Comparison of ENCODE assay signal across 10 cellular contexts in the genomic region with DNA sequence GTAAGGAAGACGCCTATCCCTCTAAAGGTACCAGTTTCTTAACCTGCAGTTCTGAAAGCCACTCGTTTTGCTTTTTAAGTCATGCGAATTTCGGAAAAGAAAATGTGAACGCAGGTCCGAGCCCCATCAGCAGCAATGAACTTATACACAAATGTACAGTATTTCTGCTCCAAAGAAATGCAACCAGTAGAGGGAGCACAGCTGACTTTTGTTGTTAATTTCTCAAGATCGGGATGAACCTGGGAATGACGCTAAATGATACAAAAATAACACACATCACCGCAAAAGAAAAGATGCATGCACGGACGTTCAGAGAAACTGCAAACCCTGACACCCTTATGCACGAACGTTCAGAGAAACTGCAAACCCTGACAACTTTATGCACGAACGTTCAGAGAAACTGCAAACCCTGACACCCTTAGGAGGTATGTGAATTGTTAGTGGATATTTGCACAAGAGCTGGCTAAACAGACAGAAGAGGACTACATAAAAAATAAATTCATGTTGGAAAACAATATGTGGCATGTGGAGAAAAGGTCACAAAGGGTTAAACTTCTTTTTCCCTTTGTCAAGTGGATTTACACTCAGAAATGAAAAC. TPM values are rescaled to one million over a fixed set of nuclear protein-coding genes. Genes with fewer than 3 reads are reported as not detected.
DNase-seq lines count a peak whose midpoint lies in the region; ATAC-seq and TF ChIP-seq lines count a peak whose summit lies in the region.
"Had no signal": no experiment of that assay in that cellular context is flagged by ENCODE, and none has a peak within 500 bp of the region (broad histone marks: within the 10 kb centered on the region; RNA-seq: fewer than 3 reads in every experiment).

No MANE protein-coding gene starts in this region.

- intact Hi-C loops in psoas muscle (cut with DNase I), result no loop called here
- intact Hi-C loops in posterior vena cava (cut with DNase I), result no loop called here

- ATAC-seq in psoas muscle (no peak), GM21737 (IDR thresholded peaks at IDR 0.05; ENCODE audit: unreplicated experiment) (no peak)

- 48 to 55% (median 52%) methylated on average over 15 of the region's 15 CpGs for WGBS in psoas muscle, 3 donors

- no peak overlapping the region for H3K27ac ChIP-seq in psoas muscle
- H3K27ac ChIP-seq: BLaER1 had no signal

- H3K27me3 ChIP-seq in psoas muscle (ENCODE audit: insufficient read depth in 3 of 3, low read length in 2 of 3), result peaks cover 0 to 14% (median 3%) of the 10 kb centered on the region in 3 donors

- TF ChIP-seq CTCF in psoas muscle (IDR thresholded peaks at IDR 0.05), result peak; percentile 24

- H3K9me3 ChIP-seq in psoas muscle, result no peaks in the 10 kb centered on the region
- H3K9me3 ChIP-seq: BLaER1 had no signal

- no peaks in the 10 kb centered on the region for H3K36me3 ChIP-seq in psoas muscle (ENCODE audit: insufficient read depth in 1 of 2, low read depth in 1 of 2)
- H3K36me3 ChIP-seq: BLaER1 had no signal

- H3K4me1 ChIP-seq in psoas muscle, result no peaks in the 10 kb centered on the region

- peak in 2 of 3 experiments; percentile 37 to 52 for DNase-seq in NCI-H1417 (lab: John Stamatoyannopoulos, UW)
- DNase-seq in NCI-H1417 treated with DMSO at 0.1 percent for 48 hours (lab: John Stamatoyannopoulos, UW), result no peak
- peak; percentile 33 for DNase-seq in NCI-H69 (lab: John Stamatoyannopoulos, UW)
- peak; percentile 24 to 30 for DNase-seq in dermis microvascular lymphatic vessel endothelial cell (ENCODE audit: low read depth in 2 of 2)
- DNase-seq in psoas muscle, result no peak
- no peak for DNase-seq in activated naive CD4-positive, alpha-beta T cell (lab: John Stamatoyannopoulos, UW)
- no peak for DNase-seq in posterior vena cava (ENCODE audit: low spot score)
- DNase-seq: stimulated activated CD4-positive, alpha-beta T cell treated with anti-CD3 and anti-CD28 coated beads, Interleukin-2, amount 100 ng/mL, for 24 hours had no signal

- H3K4me3 ChIP-seq in psoas muscle, result no peak overlapping the region
- H3K4me3 ChIP-seq: BLaER1 had no signal

RNA-seq across cellular contexts. Expression of a gene that starts 3.5 kb away (rescaled TPM):
- 0.38 and 0.64 TPM in 2 replicates for total RNA-seq in dermis microvascular lymphatic vessel endothelial cell
- total RNA-seq in psoas muscle, result 1 to 10 TPM in 2 of 4 donors, under 1 TPM in 2; 0.75 to 1.7 (median 0.96) TPM
- under 1 TPM; 0.21 to 0.35 (median 0.31) TPM for polyA plus RNA-seq in psoas muscle
- 10 to 100 TPM in 1 of 2 donors, 1 to 10 TPM in 1; 4.7 to 11.3 TPM for total RNA-seq in posterior vena cava

Comparison
In these comparisons a context has a peak if more than half of its experiments do, and no peak if none do; other contexts are left out.
1. DNase-seq: peak in NCI-H1417 (2 of 3), NCI-H69 (single experiment) and dermis microvascular lymphatic vessel endothelial cell (2 of 2); none in NCI-H1417 treated with DMSO at 0.1 percent for 48 hours (single experiment), psoas muscle (0 of 2), activated naive CD4-positive, alpha-beta T cell (0 of 4) and posterior vena cava (single experiment).